Comparison of ENCODE assay signal across 8 cellular contexts in the genomic region with DNA sequence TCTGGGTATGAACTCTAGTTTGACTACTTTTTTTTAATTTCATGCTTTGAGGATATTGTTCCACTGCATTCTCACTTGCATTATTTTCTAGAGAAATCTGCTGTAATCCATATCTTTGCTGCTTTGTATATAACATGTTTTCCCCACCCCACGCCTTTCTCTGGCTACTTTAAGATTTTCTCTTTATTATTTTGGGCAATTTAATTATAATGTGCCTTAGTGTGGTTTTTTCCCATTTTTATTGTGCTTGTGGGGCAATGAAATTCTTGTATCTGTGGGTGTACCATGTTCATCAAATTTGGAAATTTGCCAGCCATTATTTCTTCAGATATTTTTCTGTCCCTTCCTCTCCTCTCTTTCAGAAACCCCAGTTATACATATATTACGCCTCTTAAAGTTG.
"Had no signal": no experiment of that assay in that cellular context is flagged by ENCODE, and none has a peak within 500 bp of the region (broad histone marks: within the 10 kb centered on the region; RNA-seq: fewer than 3 reads in every experiment).

No MANE protein-coding gene starts in this region.

- ATAC-seq: GM12878 had no signal

- FAIRE-seq: G401.6, GM12891, GM12892, GM18507, GM19239 had no signal

- H3K4me3 ChIP-seq: GM12878 had no signal

- DNase-seq: GDM1, GF-D8 had no signal
